In the genomic region with DNA sequence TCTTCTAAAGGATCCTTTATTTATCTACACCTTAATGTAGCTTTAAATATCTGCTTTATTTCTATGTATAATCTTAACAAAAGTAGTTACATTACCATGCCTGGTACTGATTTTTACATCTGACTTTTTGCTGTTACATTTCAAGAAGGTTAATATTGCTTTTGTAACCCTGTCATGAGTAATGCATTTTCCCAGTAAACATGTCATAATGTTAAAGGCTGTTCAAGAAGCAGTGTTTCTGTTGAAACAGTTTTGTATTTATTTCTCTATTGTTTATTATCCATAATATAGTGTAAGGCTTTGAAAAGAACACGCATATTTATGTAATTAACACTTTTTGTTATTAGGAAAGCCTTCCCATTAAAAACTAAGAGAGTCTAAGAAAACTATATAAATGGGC, we compare ENCODE assay signal across 22 cellular contexts.
DNase-seq lines count a peak whose midpoint lies in the region; TF ChIP-seq lines count a peak whose summit lies in the region.
"Had no signal": no experiment of that assay in that cellular context is flagged by ENCODE, and none has a peak within 500 bp of the region (broad histone marks: within the 10 kb centered on the region; RNA-seq: fewer than 3 reads in every experiment).

No MANE protein-coding gene starts in this region.

- H3K4me3 ChIP-seq in fibroblast of villous mesenchyme (ENCODE audit: low read depth, low read length): no peak overlapping the region
- H3K4me3 ChIP-seq: K562 had no signal

- H3K27ac Mint-ChIP-seq in brain (peak overlapping the region in 1 of 5 experiments; percentile 48), neural crest cell (ENCODE audit: unreplicated experiment) (no peak overlapping the region)
- H3K27ac Mint-ChIP-seq: CD14-positive monocyte; CD8-positive, alpha-beta memory T cell had no signal

- TF ChIP-seq CTCF in brain (conservative IDR thresholded peaks at IDR 0.05) (no peak), fibroblast of villous mesenchyme (IDR thresholded peaks at IDR 0.05; ENCODE audit: insufficient read depth, low read depth, low read length) (no peak), neural crest cell (conservative IDR thresholded peaks at IDR 0.05) (no peak), GM10266 (IDR thresholded peaks at IDR 0.05; ENCODE audit: control insufficient read depth, insufficient read depth, low read depth, missing control alignments) (no peak)

- peaks cover 90% of the 10 kb centered on the region for H3K4me1 Mint-ChIP-seq in brain
- peaks cover 77% of the 10 kb centered on the region for H3K4me1 Mint-ChIP-seq in neural crest cell
- H3K4me1 Mint-ChIP-seq: CD8-positive, alpha-beta memory T cell had no signal

- no peaks in the 10 kb centered on the region for H3K27me3 Mint-ChIP-seq in brain
- no peaks in the 10 kb centered on the region for H3K27me3 Mint-ChIP-seq in neural crest cell (ENCODE audit: low read depth)
- H3K27me3 Mint-ChIP-seq: CD8-positive, alpha-beta memory T cell had no signal

- no peaks in the 10 kb centered on the region for H3K36me3 Mint-ChIP-seq in brain
- H3K36me3 Mint-ChIP-seq in neural crest cell (ENCODE audit: low read depth): no peaks in the 10 kb centered on the region
- H3K36me3 Mint-ChIP-seq: CD14-positive monocyte; CD8-positive, alpha-beta memory T cell had no signal

- DNase-seq in fibroblast of villous mesenchyme (ENCODE audit: low read depth): peak; percentile 1
- DNase-seq in neural crest cell (ENCODE audit: low read depth, low spot score): no peak
- no peak for DNase-seq in GM10266 (ENCODE audit: extremely low spot score)
- DNase-seq in stimulated activated naive CD4-positive, alpha-beta T cell (lab: John Stamatoyannopoulos, UW): no peak
- no peak for DNase-seq in AG20443 (ENCODE audit: low spot score)
- no peak for DNase-seq in activated CD4-positive, alpha-beta T cell treated with anti-CD3 and anti-CD28 coated beads, Interleukin-2, amount 50 U/mL, for 48 hours
- DNase-seq: BE2C; CD8-positive, alpha-beta memory T cell; DMS 273 treated with DMSO at 0.1 percent for 48 hours; DMS79 treated with DMSO at 0.1 percent for 48 hours; GF-D8; Kasumi-1; MV-4-11; NCI-H1105 treated with DMSO at 0.1 percent for 48 hours; NCI-H1694; NCI-H2029 treated with DMSO at 0.1 percent for 48 hours; NCI-H446 treated with DMSO at 0.1 percent for 48 hours; NCI-H526; SHP77 had no signal

- peak overlapping the region in 3 of 5 experiments; percentile 27 to 62 (median 37) for H3K4me3 Mint-ChIP-seq in brain
- H3K4me3 Mint-ChIP-seq in neural crest cell: peak overlapping the region; percentile 85
- H3K4me3 Mint-ChIP-seq: CD14-positive monocyte; CD8-positive, alpha-beta memory T cell had no signal

- H3K9me3 Mint-ChIP-seq in brain: no peaks in the 10 kb centered on the region
- no peaks in the 10 kb centered on the region for H3K9me3 Mint-ChIP-seq in neural crest cell
